Comparison of ENCODE assay signal across 2 cellular contexts in genomic region chr19:35314858-35315470, GRCh38.
TF ChIP-seq lines count a peak whose summit lies in the region.

No MANE protein-coding gene starts in this region.

TF ChIP-seq in IMR-90, 13 proteins besides CTCF, POLR2A, EP300 and RAD21:
- TF ChIP-seq RFX5 (IDR thresholded peaks at IDR 0.05; ENCODE audit: low read depth, low read length) (no peak), CEBPB (IDR thresholded peaks at IDR 0.05; ENCODE audit: low read depth, low read length) (no peak), RCOR1 (IDR thresholded peaks at IDR 0.05; ENCODE audit: insufficient replicate concordance, low read length) (no peak), CHD1 (IDR thresholded peaks at IDR 0.05; ENCODE audit: low read depth, low read length) (no peak), NFE2L2 (IDR thresholded peaks at IDR 0.05; ENCODE audit: low read depth, low read length) (no peak), MAZ (IDR thresholded peaks at IDR 0.05; ENCODE audit: borderline replicate concordance, low read depth, low read length) (no peak), MXI1 (IDR thresholded peaks at IDR 0.05; ENCODE audit: borderline replicate concordance, low read depth, low read length) (no peak)

TF ChIP-seq in H1, 55 proteins besides CTCF, POLR2A, EP300 and RAD21:
- TF ChIP-seq CTBP2 (IDR thresholded peaks at IDR 0.05; ENCODE audit: borderline replicate concordance, insufficient read depth, insufficient read length, low read length), result no peak
